Comparison of ENCODE assay signal across 21 cellular contexts in genomic region chr10:31508234-31508633, GRCh38.
"Had no signal": no experiment of that assay in that cellular context is flagged by ENCODE, and none has a peak within 500 bp of the region (broad histone marks: within the 10 kb centered on the region; RNA-seq: fewer than 3 reads in every experiment).

No MANE protein-coding gene starts in this region.

- H3K4me1 Mint-ChIP-seq: mesothelial cell of epicardium had no signal

- DNase-seq: activated CD4-positive, alpha-beta T cell treated with anti-CD3 and anti-CD28 coated beads, Interleukin-2, amount 10 ng/mL, durations not matched to agents 24 days and 14 days; activated CD4-positive, CD25-positive, alpha-beta regulatory T cell; activated CD8-positive, alpha-beta memory T cell treated with anti-CD3 and anti-CD28 coated beads, Interleukin-2, amount 10 ng/mL, durations not matched to agents 7 days and 5 days; activated CD8-positive, alpha-beta T cell treated with anti-CD3 and anti-CD28 coated beads for 36 hours; activated gamma-delta T cell; activated T-cell treated with anti-CD3 and anti-CD28 coated beads for 4 hours; colonic mucosa; dorsolateral prefrontal cortex; effector memory CD8-positive, alpha-beta T cell; ovary; stimulated activated CD4-positive, alpha-beta T cell treated with anti-CD3 and anti-CD28 coated beads, Interleukin-4, amount 100 ng/mL, for 1 hour; stimulated activated naive CD8-positive, alpha-beta T cell treated with anti-CD3 and anti-CD28 coated beads, Interleukin-15, amount 100 ng/mL, for 72 hours; T1000; tibial artery had no signal

- H3K36me3 ChIP-seq: breast epithelium, colonic mucosa, ovary, prostate gland had no signal

- H3K9me3 ChIP-seq: colonic mucosa, ovary, prostate gland had no signal

- H3K4me1 ChIP-seq: breast epithelium, colonic mucosa, left lung, prostate gland, tibial artery had no signal

- H3K27me3 Mint-ChIP-seq: activated CD4-positive, alpha-beta T cell treated with anti-CD3 and anti-CD28 coated beads, Interleukin-2, amount 10 ng/mL, durations not matched to agents 24 days and 14 days; activated CD8-positive, alpha-beta memory T cell treated with anti-CD3 and anti-CD28 coated beads, Interleukin-2, amount 10 ng/mL, durations not matched to agents 7 days and 5 days; activated CD8-positive, alpha-beta T cell treated with anti-CD3 and anti-CD28 coated beads for 36 hours; effector memory CD8-positive, alpha-beta T cell; natural killer cell treated with Interleukin-12 subunit alpha and Interleukin-12 subunit beta and Interleukin-15 and Interleukin-18, amount 100 ng/mL, for 72 hours; stimulated activated naive CD8-positive, alpha-beta T cell treated with anti-CD3 and anti-CD28 coated beads, Interleukin-15, amount 100 ng/mL, for 72 hours had no signal

- H3K27ac Mint-ChIP-seq: activated CD4-positive, alpha-beta T cell treated with anti-CD3 and anti-CD28 coated beads, Interleukin-2, amount 10 ng/mL, durations not matched to agents 24 days and 14 days; activated CD8-positive, alpha-beta memory T cell treated with anti-CD3 and anti-CD28 coated beads, Interleukin-2, amount 10 ng/mL, durations not matched to agents 7 days and 5 days; activated CD8-positive, alpha-beta T cell treated with anti-CD3 and anti-CD28 coated beads for 36 hours; activated T-helper 1 cell treated with anti-CD3 and anti-CD28 coated beads, Interleukin-12 subunit alpha, Interleukin-12 subunit beta, Interleukin-2, Interleukin-4 antibody, amounts not matched to agents 30 ng/mL and 10 ng/mL and 1 ng/mL, durations not matched to agents 14 hours and 24 hours and 36 hours; effector memory CD8-positive, alpha-beta T cell; mesothelial cell of epicardium; natural killer cell treated with Interleukin-12 subunit alpha and Interleukin-12 subunit beta and Interleukin-15 and Interleukin-18, amount 100 ng/mL, for 72 hours; T-helper 1 cell treated with Interleukin-12 subunit alpha and Interleukin-12 subunit beta and Interleukin-4 antibody, amounts not matched to agents 30 μg/mL and 1 μg/mL, for 36 hours had no signal

- H3K4me3 Mint-ChIP-seq: activated CD4-positive, alpha-beta T cell treated with anti-CD3 and anti-CD28 coated beads, Interleukin-2, amount 10 ng/mL, durations not matched to agents 24 days and 14 days; activated CD8-positive, alpha-beta memory T cell treated with anti-CD3 and anti-CD28 coated beads, Interleukin-2, amount 10 ng/mL, durations not matched to agents 7 days and 5 days; activated CD8-positive, alpha-beta T cell treated with anti-CD3 and anti-CD28 coated beads for 36 hours; activated T-helper 1 cell treated with anti-CD3 and anti-CD28 coated beads, Interleukin-12 subunit alpha, Interleukin-12 subunit beta, Interleukin-2, Interleukin-4 antibody, amounts not matched to agents 30 ng/mL and 10 ng/mL and 1 ng/mL, durations not matched to agents 14 hours and 24 hours and 36 hours; effector memory CD8-positive, alpha-beta T cell; mesothelial cell of epicardium; natural killer cell treated with Interleukin-12 subunit alpha and Interleukin-12 subunit beta and Interleukin-15 and Interleukin-18, amount 100 ng/mL, for 72 hours; stimulated activated naive CD8-positive, alpha-beta T cell treated with anti-CD3 and anti-CD28 coated beads, Interleukin-15, amount 100 ng/mL, for 72 hours; T-helper 1 cell treated with Interleukin-12 subunit alpha and Interleukin-12 subunit beta and Interleukin-4 antibody, amounts not matched to agents 30 μg/mL and 1 μg/mL, for 36 hours had no signal

- H3K27me3 ChIP-seq: breast epithelium, colonic mucosa, dorsolateral prefrontal cortex, left lung, ovary, tibial artery had no signal

- H3K27ac ChIP-seq: breast epithelium, colonic mucosa, dorsolateral prefrontal cortex, left lung, ovary, prostate gland, tibial artery had no signal

- H3K4me3 ChIP-seq: breast epithelium, colonic mucosa, dorsolateral prefrontal cortex, left lung, ovary, prostate gland, tibial artery had no signal
